In the genomic region with DNA sequence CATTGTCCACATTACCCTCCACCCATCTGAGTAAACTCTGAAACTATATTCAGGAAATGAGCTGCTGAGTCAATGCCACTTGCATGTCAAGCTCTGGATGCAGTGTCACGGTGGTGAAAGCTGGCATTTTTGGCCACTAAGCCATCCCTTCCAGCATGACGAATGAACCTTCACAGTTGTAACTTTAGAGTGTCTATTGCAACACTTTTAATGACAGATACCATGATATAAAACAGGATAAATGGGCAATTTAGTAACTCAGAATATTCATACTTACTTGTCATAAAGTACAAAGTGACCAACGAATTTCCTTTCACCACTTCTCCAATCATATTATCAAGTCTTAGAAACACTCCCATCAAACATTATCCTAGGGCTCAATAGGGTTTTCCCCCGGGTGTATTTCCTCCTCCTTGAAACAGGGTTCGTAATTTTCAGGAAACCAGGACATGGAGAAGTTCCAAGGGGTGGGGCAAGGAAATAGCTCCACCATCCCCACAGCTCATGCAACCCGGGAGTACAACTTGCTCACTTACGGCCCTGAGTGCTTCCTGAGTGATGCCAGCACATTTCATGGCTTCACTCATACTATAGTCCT, we compare ENCODE assay signal across 1 cellular context.
TF ChIP-seq lines count a peak whose summit lies in the region.

No MANE protein-coding gene starts in this region.

TF ChIP-seq in WTC11, 78 proteins besides CTCF, POLR2A, EP300 and RAD21 (continued from another document):
- TF ChIP-seq, protein P1, sequence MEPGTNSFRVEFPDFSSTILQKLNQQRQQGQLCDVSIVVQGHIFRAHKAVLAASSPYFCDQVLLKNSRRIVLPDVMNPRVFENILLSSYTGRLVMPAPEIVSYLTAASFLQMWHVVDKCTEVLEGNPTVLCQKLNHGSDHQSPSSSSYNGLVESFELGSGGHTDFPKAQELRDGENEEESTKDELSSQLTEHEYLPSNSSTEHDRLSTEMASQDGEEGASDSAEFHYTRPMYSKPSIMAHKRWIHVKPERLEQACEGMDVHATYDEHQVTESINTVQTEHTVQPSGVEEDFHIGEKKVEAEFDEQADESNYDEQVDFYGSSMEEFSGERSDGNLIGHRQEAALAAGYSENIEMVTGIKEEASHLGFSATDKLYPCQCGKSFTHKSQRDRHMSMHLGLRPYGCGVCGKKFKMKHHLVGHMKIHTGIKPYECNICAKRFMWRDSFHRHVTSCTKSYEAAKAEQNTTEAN (CRISPR knock-in tag; IDR thresholded peaks at IDR 0.05) = no peak
- TF ChIP-seq OVOL2 (CRISPR knock-in tag; IDR thresholded peaks at IDR 0.05; ENCODE audit: borderline replicate concordance) (no peak), HMGXB4 (CRISPR knock-in tag; IDR thresholded peaks at IDR 0.05) (no peak), NFATC4 (CRISPR knock-in tag; IDR thresholded peaks at IDR 0.05) (no peak), JAZF1 (CRISPR knock-in tag; IDR thresholded peaks at IDR 0.05) (no peak)
- TF ChIP-seq, protein P2, sequence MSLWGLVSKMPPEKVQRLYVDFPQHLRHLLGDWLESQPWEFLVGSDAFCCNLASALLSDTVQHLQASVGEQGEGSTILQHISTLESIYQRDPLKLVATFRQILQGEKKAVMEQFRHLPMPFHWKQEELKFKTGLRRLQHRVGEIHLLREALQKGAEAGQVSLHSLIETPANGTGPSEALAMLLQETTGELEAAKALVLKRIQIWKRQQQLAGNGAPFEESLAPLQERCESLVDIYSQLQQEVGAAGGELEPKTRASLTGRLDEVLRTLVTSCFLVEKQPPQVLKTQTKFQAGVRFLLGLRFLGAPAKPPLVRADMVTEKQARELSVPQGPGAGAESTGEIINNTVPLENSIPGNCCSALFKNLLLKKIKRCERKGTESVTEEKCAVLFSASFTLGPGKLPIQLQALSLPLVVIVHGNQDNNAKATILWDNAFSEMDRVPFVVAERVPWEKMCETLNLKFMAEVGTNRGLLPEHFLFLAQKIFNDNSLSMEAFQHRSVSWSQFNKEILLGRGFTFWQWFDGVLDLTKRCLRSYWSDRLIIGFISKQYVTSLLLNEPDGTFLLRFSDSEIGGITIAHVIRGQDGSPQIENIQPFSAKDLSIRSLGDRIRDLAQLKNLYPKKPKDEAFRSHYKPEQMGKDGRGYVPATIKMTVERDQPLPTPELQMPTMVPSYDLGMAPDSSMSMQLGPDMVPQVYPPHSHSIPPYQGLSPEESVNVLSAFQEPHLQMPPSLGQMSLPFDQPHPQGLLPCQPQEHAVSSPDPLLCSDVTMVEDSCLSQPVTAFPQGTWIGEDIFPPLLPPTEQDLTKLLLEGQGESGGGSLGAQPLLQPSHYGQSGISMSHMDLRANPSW (CRISPR knock-in tag; conservative IDR thresholded peaks at IDR 0.05; ENCODE audit: low read depth) = no peak
- TF ChIP-seq, protein P3, sequence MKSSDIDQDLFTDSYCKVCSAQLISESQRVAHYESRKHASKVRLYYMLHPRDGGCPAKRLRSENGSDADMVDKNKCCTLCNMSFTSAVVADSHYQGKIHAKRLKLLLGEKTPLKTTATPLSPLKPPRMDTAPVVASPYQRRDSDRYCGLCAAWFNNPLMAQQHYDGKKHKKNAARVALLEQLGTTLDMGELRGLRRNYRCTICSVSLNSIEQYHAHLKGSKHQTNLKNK (CRISPR knock-in tag; IDR thresholded peaks at IDR 0.05) = no peak
